ENCODE assay signal across 23 cellular contexts in the genomic region with DNA sequence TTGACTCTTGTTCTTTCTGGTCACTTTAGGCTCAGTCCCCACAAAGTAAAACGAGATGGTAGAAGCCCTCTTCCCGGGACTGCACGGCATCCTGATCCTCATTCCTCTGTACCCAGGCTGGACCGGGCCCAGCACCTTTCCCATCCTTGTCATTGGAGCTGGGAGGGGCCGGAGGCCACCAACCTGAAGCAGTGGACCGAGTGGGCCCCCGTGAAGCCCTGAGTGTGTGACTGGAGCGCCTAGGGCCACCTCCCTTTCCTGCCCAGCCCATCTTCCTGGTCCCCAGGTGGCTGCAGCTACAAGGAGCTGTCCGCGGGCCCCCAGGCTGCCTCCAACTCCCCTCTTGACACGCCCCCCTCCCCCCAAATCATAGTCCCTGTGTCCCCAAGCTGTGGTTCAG. TPM values are rescaled to one million over a fixed set of nuclear protein-coding genes. Genes with fewer than 3 reads are reported as not detected.
DNase-seq lines count a peak whose midpoint lies in the region; ATAC-seq and TF ChIP-seq lines count a peak whose summit lies in the region.
"Had no signal": no experiment of that assay in that cellular context is flagged by ENCODE, and none has a peak within 500 bp of the region (broad histone marks: within the 10 kb centered on the region; RNA-seq: fewer than 3 reads in every experiment).

No MANE protein-coding gene starts in this region.

- TF ChIP-seq POLR2A in esophagus muscularis mucosa (IDR thresholded peaks at IDR 0.05; ENCODE audit: low read depth), result no peak

- H2AFZ ChIP-seq in neuronal stem cell (ENCODE audit: low read length) (no peak overlapping the region), PC-9 (no peak overlapping the region)
- H2AFZ ChIP-seq: GM23338 had no signal

- H3K4me1 ChIP-seq in esophagus muscularis mucosa (peaks cover 53 to 61% (median 59%) of the 10 kb centered on the region in 4 donors), neuronal stem cell (ENCODE audit: control insufficient read depth in 2 of 2, insufficient read depth in 1 of 2, low read depth in 1 of 2, low read length in 2 of 2) (peaks cover 10 to 12% of the 10 kb centered on the region in 2 donors), thoracic aorta (ENCODE audit: control insufficient read depth in 1 of 2, low read depth in 2 of 2) (peaks cover 67 to 90% of the 10 kb centered on the region in 2 donors), PC-9 (replicated peaks; ENCODE audit: insufficient read depth) (peaks cover 2% of the 10 kb centered on the region; the same call in 1 of the 2 replicates)

- H2AK5ac ChIP-seq in neuronal stem cell (ENCODE audit: low read depth, low read length), result no peak overlapping the region

- H3K79me2 ChIP-seq in PC-9 (ENCODE audit: low read depth), result no peaks in the 10 kb centered on the region

- H3K9me2 ChIP-seq in PC-9 (ENCODE audit: insufficient read depth), result no peaks in the 10 kb centered on the region

- H3K27ac ChIP-seq in angular gyrus (ENCODE audit: low read depth, low read length) (peak overlapping the region; percentile 25), esophagus muscularis mucosa (replicated peaks in 1 of 4) (peak overlapping the region; percentile 31 to 53 (median 36)), neuronal stem cell (replicated peaks; ENCODE audit: low read length) (no peak overlapping the region), thoracic aorta (peak overlapping the region; percentile 93 to 96), PC-9 (no peak overlapping the region)
- H3K27ac ChIP-seq: brain microvascular endothelial cell had no signal

- no peak overlapping the region for H3K9ac ChIP-seq in neuronal stem cell (ENCODE audit: low read depth, low read length, poor library complexity)

- H4K91ac ChIP-seq in neuronal stem cell (ENCODE audit: low read depth, low read length, poor library complexity), result no peak overlapping the region

- no peak overlapping the region for H2BK5ac ChIP-seq in neuronal stem cell (ENCODE audit: low read length)

- no peak overlapping the region for H3K4me3 ChIP-seq in esophagus muscularis mucosa
- no peak overlapping the region for H3K4me3 ChIP-seq in neuronal stem cell (ENCODE audit: low read length in 2 of 2)
- no peak overlapping the region for H3K4me3 ChIP-seq in thoracic aorta
- H3K4me3 ChIP-seq in PC-9, result no peak overlapping the region
- H3K4me3 ChIP-seq: GM23338, ovary had no signal

- H3K4me2 ChIP-seq in neuronal stem cell (ENCODE audit: insufficient read depth, low read length, poor library complexity, severe bottlenecking) (no peak overlapping the region), PC-9 (no peak overlapping the region)
- H3K4me2 ChIP-seq: GM23338 had no signal

- 89% methylated on average over 11 of the region's 11 CpGs for WGBS in esophagus muscularis mucosa
- WGBS in neuronal stem cell (ENCODE audit: extremely low coverage in 2 of 2, insufficient read length in 2 of 2, insufficient replicate concordance in 1 of 2), 2 donors, result no CpG with 5 or more reads among the region's 11 CpGs

- no peak overlapping the region for H3K23ac ChIP-seq in neuronal stem cell (ENCODE audit: low read depth, low read length, poor library complexity)

- no peak overlapping the region for H4K8ac ChIP-seq in neuronal stem cell (ENCODE audit: low read depth, low read length)

- H3K27me3 ChIP-seq in esophagus muscularis mucosa, result no peaks in the 10 kb centered on the region
- H3K27me3 ChIP-seq in neuronal stem cell (ENCODE audit: control insufficient read depth in 3 of 3, insufficient read depth in 3 of 3, low read depth in 1 of 3, low read length in 3 of 3), result peaks cover 0 to 26% (median 14%) of the 10 kb centered on the region in 3 experiments
- H3K27me3 ChIP-seq in thoracic aorta (replicated peaks; ENCODE audit: insufficient read depth), result no peaks in the 10 kb centered on the region
- no peaks in the 10 kb centered on the region for H3K27me3 ChIP-seq in PC-9 (ENCODE audit: insufficient read depth, low read depth)
- H3K27me3 ChIP-seq: ovary had no signal

- H3F3A ChIP-seq in PC-9 (ENCODE audit: insufficient read depth, low read depth), result no peaks in the 10 kb centered on the region

- CTCF ChIA-PET in PC-9 (lab: Charles Lee), result no interaction called here

- no peak overlapping the region for H3K4ac ChIP-seq in neuronal stem cell (ENCODE audit: low read length)

- no peak for ATAC-seq in thoracic aorta (ENCODE audit: insufficient number of reproducible peaks, low FRiP score, low read depth)
- no peak for ATAC-seq in GM21723 (IDR thresholded peaks at IDR 0.05; ENCODE audit: unreplicated experiment)
- ATAC-seq: GM23338, natural killer cell had no signal

- H3K79me1 ChIP-seq in neuronal stem cell (ENCODE audit: low read depth, low read length), result peaks cover 2% of the 10 kb centered on the region

- no peak overlapping the region for H3K14ac ChIP-seq in neuronal stem cell (ENCODE audit: low read length)

- no peak for DNase-seq in esophagus muscularis mucosa (ENCODE audit: extremely low spot score)
- no peak for DNase-seq in neuronal stem cell (ENCODE audit: low spot score)
- DNase-seq in thoracic aorta (ENCODE audit: low spot score), result no peak
- no peak for DNase-seq in PC-9
- DNase-seq in GM13977 (ENCODE audit: low spot score), result no peak
- no peak for DNase-seq in effector CD8-positive, alpha-beta T cell (lab: John Stamatoyannopoulos, UW)
- DNase-seq: ACHN; activated T-cell treated with anti-CD3 and anti-CD28 coated beads, Interleukin-2, amount 50 U/mL, for 1 hour; brain microvascular endothelial cell; DMS53; GDM1; KG1; natural killer cell; NCI-H1436 treated with DMSO at 0.1 percent for 48 hours; NCI-H2171 treated with DMSO at 0.1 percent for 48 hours; NCI-H524 treated with DMSO at 0.1 percent for 48 hours; stimulated activated CD4-positive, alpha-beta T cell treated with anti-CD3 and anti-CD28 coated beads, Interleukin-15, amount 100 ng/mL, for 24 hours had no signal

- intact Hi-C loops in esophagus muscularis mucosa (cut with DNase I), result no loop called here
- intact Hi-C loops in PC-9 (cut with micrococcal nuclease; ENCODE audit: unreplicated experiment), result no loop called here

- BruUV-seq in PC-9 (replicated peaks; lab: Mats Ljungman, UMichigan), result no TSS peak

- no peak overlapping the region for H2BK12ac ChIP-seq in neuronal stem cell (ENCODE audit: low read length)

- TF ChIP-seq CTCF in esophagus muscularis mucosa (IDR thresholded peaks at IDR 0.05) (no peak), thoracic aorta (IDR thresholded peaks at IDR 0.05) (no peak), PC-9 (conservative IDR thresholded peaks at IDR 0.05) (no peak), GM13977 (IDR thresholded peaks at IDR 0.05; ENCODE audit: extremely low read depth, insufficient read depth, missing control alignments) (no peak)

- H2BK15ac ChIP-seq in neuronal stem cell (ENCODE audit: low read length), result no peak overlapping the region

- TF ChIP-seq EP300 in esophagus muscularis mucosa (IDR thresholded peaks at IDR 0.05), result no peak

- H3K36me3 ChIP-seq in esophagus muscularis mucosa, result peaks cover 0 to 15% (median 0%) of the 10 kb centered on the region in 4 donors
- H3K36me3 ChIP-seq in neuronal stem cell (replicated peaks in 1 of 2; ENCODE audit: control insufficient read depth in 2 of 2, insufficient read depth in 2 of 2, low read length in 2 of 2), result peaks cover 0 to 13% of the 10 kb centered on the region in 2 donors
- H3K36me3 ChIP-seq in thoracic aorta, result no peaks in the 10 kb centered on the region
- H3K36me3 ChIP-seq in PC-9 (ENCODE audit: low read depth), result no peaks in the 10 kb centered on the region
- H3K36me3 ChIP-seq: brain microvascular endothelial cell, ovary had no signal

- POLR2A ChIA-PET in PC-9 (lab: Charles Lee; ENCODE audit: unreplicated experiment), result no interaction called here

- in situ Hi-C loops in GM13977 (cut with MboI; ENCODE audit: low pct_unique_long_range_greater_than_20kb, low sequenced_read_pairs, unreplicated experiment), result no loop called here

- H3K18ac ChIP-seq in neuronal stem cell (ENCODE audit: low read length), result peak overlapping the region; percentile 80

- H4K20me1 ChIP-seq in PC-9 (ENCODE audit: insufficient read depth), result no peaks in the 10 kb centered on the region; the same call in 1 of the 2 replicates

- H2BK120ac ChIP-seq in neuronal stem cell (ENCODE audit: low read depth, low read length), result no peak overlapping the region

- H3K9me3 ChIP-seq in esophagus muscularis mucosa (no peaks in the 10 kb centered on the region), neuronal stem cell (replicated peaks in 1 of 2; ENCODE audit: control insufficient read depth in 2 of 2, insufficient read depth in 1 of 2, low read depth in 1 of 2, low read length in 2 of 2) (no peaks in the 10 kb centered on the region), thoracic aorta (no peaks in the 10 kb centered on the region), PC-9 (ENCODE audit: insufficient read depth, low read depth) (no peaks in the 10 kb centered on the region)
- H3K9me3 ChIP-seq: ovary had no signal

RNA-seq across cellular contexts. Expression of a gene that starts 17.1 kb away (rescaled TPM):
- 1 to 10 TPM; 1.2 to 4.1 (median 2.4) TPM for total RNA-seq in esophagus muscularis mucosa
- polyA plus RNA-seq in neuronal stem cell (2013, experiment 1 of 2), result 0.10 TPM
- 0.04 TPM for polyA plus RNA-seq in neuronal stem cell (2013, experiment 2 of 2)
- total RNA-seq in thoracic aorta, result 1 to 10 TPM; 7.7 to 8.0 TPM
- total RNA-seq in PC-9 (2021), result not detected in 2 replicates
- total RNA-seq: SK-MEL-5 had no signal
- polyA plus RNA-seq: BJ had no signal

RNA-seq across cellular contexts. Expression of a gene that starts 17.4 kb away (rescaled TPM):
- 10 to 100 TPM; 12.6 to 23.6 (median 14.5) TPM for total RNA-seq in esophagus muscularis mucosa
- polyA plus RNA-seq in neuronal stem cell (2013, experiment 1 of 2), result 39.2 TPM
- polyA plus RNA-seq in neuronal stem cell (2013, experiment 2 of 2), result 37.9 TPM
- 10 to 100 TPM; 56.0 to 67.0 TPM for total RNA-seq in thoracic aorta
- total RNA-seq in PC-9 (2021), result 27.9 and 32.4 TPM in 2 replicates

Comparison
In these comparisons a context has a peak if more than half of its experiments do, and no peak if none do; other contexts are left out.
1. H3K27ac ChIP-seq: peak in angular gyrus (single experiment), esophagus muscularis mucosa (4 of 4) and thoracic aorta (2 of 2); none in neuronal stem cell (single experiment) and PC-9 (single experiment).